In the genomic region with DNA sequence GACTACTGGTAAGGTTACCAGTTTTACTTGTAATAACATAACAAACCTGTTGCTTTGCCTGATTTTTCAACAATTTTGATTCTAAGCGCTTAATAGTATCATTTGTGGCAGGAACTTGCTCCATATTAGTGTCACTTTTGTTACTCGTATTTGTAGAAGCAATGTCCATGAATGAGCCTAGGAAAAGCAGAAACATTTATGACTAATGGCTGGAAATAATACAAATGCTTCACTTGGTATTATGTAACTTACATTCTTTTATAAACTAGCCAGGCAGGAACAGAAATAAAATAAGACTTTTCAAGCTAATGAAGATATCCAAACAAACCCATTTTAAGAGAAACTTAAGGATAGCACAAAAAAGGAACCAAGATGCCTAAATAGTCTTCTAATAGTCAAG, we compare ENCODE assay signal across 23 cellular contexts. TPM values are rescaled to one million over a fixed set of nuclear protein-coding genes. Genes with fewer than 3 reads are reported as not detected.
A peak's percentile ranks its signal among the peaks of the same experiment; 100 is the strongest.
DNase-seq lines count a peak whose midpoint lies in the region; ATAC-seq and TF ChIP-seq lines count a peak whose summit lies in the region.
"Had no signal": no experiment of that assay in that cellular context is flagged by ENCODE, and none has a peak within 500 bp of the region (broad histone marks: within the 10 kb centered on the region; RNA-seq: fewer than 3 reads in every experiment).

No MANE protein-coding gene starts in this region.

- H3K4me3 Mint-ChIP-seq in central memory CD8-positive, alpha-beta T cell, result no peak overlapping the region
- H3K4me3 Mint-ChIP-seq in memory B cell, result no peak overlapping the region
- H3K4me3 Mint-ChIP-seq in CD8-positive, alpha-beta T cell, result no peak overlapping the region
- H3K4me3 Mint-ChIP-seq: B cell, CD14-positive monocyte, GM23338 had no signal

- TF ChIP-seq CTCF in AG10803 (conservative IDR thresholded peaks at IDR 0.05; ENCODE audit: low read length), result no peak
- TF ChIP-seq CTCF in HEK293 (tag by site-specific recombination; IDR thresholded peaks at IDR 0.05), result no peak
- no peak for TF ChIP-seq CTCF in CD8-positive, alpha-beta T cell (IDR thresholded peaks at IDR 0.05)

- no peak overlapping the region for H3K27ac ChIP-seq in HEK293 (ENCODE audit: extremely low read depth, low read depth, low read length)
- no peak overlapping the region for H3K27ac ChIP-seq in CD8-positive, alpha-beta T cell (ENCODE audit: low read depth, low read length)
- H3K27ac ChIP-seq: PC-9, SK-N-MC had no signal

- intact Hi-C loops in CD8-positive, alpha-beta T cell (cut with DNase I, micrococcal nuclease), result no loop called here

- no peaks in the 10 kb centered on the region for H3K4me1 ChIP-seq in HEK293 (ENCODE audit: control insufficient read depth, insufficient read depth, low read length)
- H3K4me1 ChIP-seq in CD8-positive, alpha-beta T cell (ENCODE audit: insufficient read depth, low read length), result no peaks in the 10 kb centered on the region
- H3K4me1 ChIP-seq: HAP-1 had no signal

- H3K36me3 Mint-ChIP-seq in central memory CD8-positive, alpha-beta T cell (ENCODE audit: insufficient read depth), result peaks cover 58% of the 10 kb centered on the region
- H3K36me3 Mint-ChIP-seq in memory B cell, result peaks cover 32% of the 10 kb centered on the region
- peaks cover 83% of the 10 kb centered on the region for H3K36me3 Mint-ChIP-seq in CD8-positive, alpha-beta T cell

- H3K36me3 ChIP-seq in HEK293 (ENCODE audit: control insufficient read depth in 2 of 2, insufficient read depth in 1 of 2, low read length in 2 of 2), result peaks cover 33 to 96% of the 10 kb centered on the region in 2 experiments
- peaks cover 38% of the 10 kb centered on the region for H3K36me3 ChIP-seq in CD8-positive, alpha-beta T cell (ENCODE audit: insufficient read depth, low read length)

- no peaks in the 10 kb centered on the region for H3K27me3 ChIP-seq in CD8-positive, alpha-beta T cell (ENCODE audit: insufficient read depth, low read length)

- H3K4me1 Mint-ChIP-seq in central memory CD8-positive, alpha-beta T cell, result peaks cover 6% of the 10 kb centered on the region
- H3K4me1 Mint-ChIP-seq in memory B cell, result peaks cover 13% of the 10 kb centered on the region
- H3K4me1 Mint-ChIP-seq in CD8-positive, alpha-beta T cell (ENCODE audit: low read depth), result no peaks in the 10 kb centered on the region
- H3K4me1 Mint-ChIP-seq: GM23338 had no signal

- H3K9me3 ChIP-seq in HEK293 (ENCODE audit: control insufficient read depth, insufficient read depth, low read depth, low read length), result no peaks in the 10 kb centered on the region
- H3K9me3 ChIP-seq in CD8-positive, alpha-beta T cell (ENCODE audit: low read length), result no peaks in the 10 kb centered on the region
- H3K9me3 ChIP-seq: HAP-1 had no signal

- no peaks in the 10 kb centered on the region for H3K9me3 Mint-ChIP-seq in central memory CD8-positive, alpha-beta T cell
- H3K9me3 Mint-ChIP-seq in memory B cell, result no peaks in the 10 kb centered on the region
- H3K9me3 Mint-ChIP-seq in CD8-positive, alpha-beta T cell, result no peaks in the 10 kb centered on the region
- H3K9me3 Mint-ChIP-seq: CD14-positive monocyte, GM23338 had no signal

- H3K27me3 Mint-ChIP-seq in central memory CD8-positive, alpha-beta T cell, result no peaks in the 10 kb centered on the region
- H3K27me3 Mint-ChIP-seq in memory B cell, result no peaks in the 10 kb centered on the region
- H3K27me3 Mint-ChIP-seq in CD8-positive, alpha-beta T cell (ENCODE audit: low read depth), result no peaks in the 10 kb centered on the region
- H3K27me3 Mint-ChIP-seq: B cell had no signal

- DNase-seq in AG10803 (ENCODE audit: low read depth) (peak; percentile 26), memory B cell (ENCODE audit: low spot score in 2 of 2) (no peak), A172 (ENCODE audit: low spot score) (no peak)
- no peak for DNase-seq in central memory CD8-positive, alpha-beta T cell (ENCODE audit: low spot score in 2 of 2)
- DNase-seq in CD8-positive, alpha-beta T cell, result no peak
- DNase-seq: 8988T, DND-41, NCI-H1105, NCI-H146, NCI-H2029, NCI-H2227 treated with DMSO at 0.1 percent for 48 hours, NCI-H510A, NCI-H748 treated with DMSO at 0.1 percent for 48 hours, PC-9, RPMI8226, SHP77 treated with DMSO at 0.1 percent for 48 hours had no signal

- CTCF ChIA-PET in HEK293 (lab: Yijun Ruan, JAX), result interaction anchor here (0.6 to 1.3 kb wide), 3 partner anchors 14 to 814 kb away, joined by 3 read pairs; no protein-coding TSS in a partner anchor
- CTCF ChIA-PET in CD8-positive, alpha-beta T cell (lab: Charles Lee), result no interaction called here

- no peak overlapping the region for H3K4me3 ChIP-seq in AG10803 (ENCODE audit: low read length)
- no peak overlapping the region for H3K4me3 ChIP-seq in HEK293 (ENCODE audit: low read depth, low read length)
- H3K4me3 ChIP-seq in CD8-positive, alpha-beta T cell (ENCODE audit: low read depth, low read length), result no peak overlapping the region
- H3K4me3 ChIP-seq: GM23338, HAP-1, PC-9, SK-N-MC had no signal

- peak overlapping the region; percentile 56 for H3K27ac Mint-ChIP-seq in central memory CD8-positive, alpha-beta T cell (ENCODE audit: low read depth)
- peak overlapping the region; percentile 7 for H3K27ac Mint-ChIP-seq in memory B cell
- H3K27ac Mint-ChIP-seq in CD8-positive, alpha-beta T cell, result no peak overlapping the region
- H3K27ac Mint-ChIP-seq: B cell had no signal

- ATAC-seq in central memory CD8-positive, alpha-beta T cell (replicated peaks; ENCODE audit: extremely low read depth, poor library complexity, severe bottlenecking), result no peak
- ATAC-seq in memory B cell (ENCODE audit: low read depth) (no peak), HG02870 (IDR thresholded peaks at IDR 0.05; ENCODE audit: unreplicated experiment) (no peak)
- no peak for ATAC-seq in CD8-positive, alpha-beta T cell
- ATAC-seq: GM23338 had no signal

- POLR2A ChIA-PET in HEK293 (lab: Yijun Ruan, JAX), result no interaction called here
- POLR2A ChIA-PET in CD8-positive, alpha-beta T cell (lab: Charles Lee), result no interaction called here

TF ChIP-seq in HEK293, 187 proteins besides CTCF, POLR2A, EP300 and RAD21:
- TF ChIP-seq SP7 (tag by site-specific recombination; IDR thresholded peaks at IDR 0.05) (no peak), SCRT2 (tag by site-specific recombination; IDR thresholded peaks at IDR 0.05) (peak; percentile 55; the same call in 1 of the 2 replicates), ZNF239 (tag by site-specific recombination; IDR thresholded peaks at IDR 0.05) (no peak), ZFP41 (tag by site-specific recombination; IDR thresholded peaks at IDR 0.05; ENCODE audit: borderline replicate concordance) (no peak)

RNA-seq across cellular contexts. Expression of gene MAP3K7, which starts 38.9 kb away (rescaled TPM):
- 26.3 and 30.0 TPM in 2 replicates for total RNA-seq in A172 (2014; rRNA removed; shearing (Covaris generic))
- total RNA-seq in CD8-positive, alpha-beta T cell, result 10 to 100 TPM in 1 of 2 experiments, 1 to 10 TPM in 1; 9.7 to 10.1 TPM
